In the genomic region with DNA sequence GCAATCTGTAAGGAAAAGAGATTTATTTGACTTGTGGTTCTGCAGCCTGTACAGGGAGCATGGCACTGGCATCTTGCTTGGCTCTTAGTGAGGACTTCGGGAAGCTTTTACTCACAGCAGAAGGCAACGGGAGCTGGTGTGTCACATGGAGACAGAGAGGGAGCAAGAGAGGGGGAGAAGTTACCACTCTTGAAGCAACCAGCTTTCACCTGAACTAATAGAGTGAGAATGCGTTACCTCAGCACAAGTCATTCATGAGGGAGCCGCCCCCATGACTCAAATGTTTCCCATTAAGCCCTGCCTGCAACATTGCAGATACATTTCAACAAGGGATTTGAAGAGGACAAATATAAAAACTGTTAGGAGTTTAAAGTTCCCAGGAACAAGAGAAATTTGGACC, we compare ENCODE assay signal across 17 cellular contexts.
A peak's percentile ranks its signal among the peaks of the same experiment; 100 is the strongest.
DNase-seq lines count a peak whose midpoint lies in the region; ATAC-seq and TF ChIP-seq lines count a peak whose summit lies in the region.
"Had no signal": no experiment of that assay in that cellular context is flagged by ENCODE, and none has a peak within 500 bp of the region (broad histone marks: within the 10 kb centered on the region; RNA-seq: fewer than 3 reads in every experiment).

No MANE protein-coding gene starts in this region.

- H3K4me1 Mint-ChIP-seq in WTC11, result no peaks in the 10 kb centered on the region
- H3K4me1 Mint-ChIP-seq: CD4-positive, CD25-positive, alpha-beta regulatory T cell; IgD-negative memory B cell had no signal

- no peak overlapping the region for H2BK5ac ChIP-seq in mesendoderm (ENCODE audit: low read length)

- H3K9me3 ChIP-seq in hepatocyte (ENCODE audit: low read depth), result no peaks in the 10 kb centered on the region

- H2AK5ac ChIP-seq in mesendoderm (ENCODE audit: low read length), result no peak overlapping the region

- CTCF ChIA-PET in WTC11 (lab: Charles Lee), result interaction anchor here (1.0 to 1.6 kb wide), 2 partner anchors 12 to 536 kb away, joined by 3 read pairs; no protein-coding TSS in a partner anchor

- 81% methylated on average over 4 of the region's 4 CpGs for WGBS in hepatocyte (ENCODE audit: low lambda C conversion rate, missing lambda C conversion rate)
- no CpG with 5 or more reads among the region's 4 CpGs for WGBS in mesendoderm (ENCODE audit: extremely low coverage, insufficient coverage, low lambda C conversion rate)

- H3K27me3 ChIP-seq in hepatocyte (no peaks in the 10 kb centered on the region), mesendoderm (ENCODE audit: insufficient read depth, low read length, poor library complexity) (no peaks in the 10 kb centered on the region)

- no peak overlapping the region for H3K4ac ChIP-seq in mesendoderm (ENCODE audit: low read depth, low read length)

- H3K36me3 ChIP-seq in hepatocyte (replicated peaks; ENCODE audit: insufficient read depth, low read depth) (no peaks in the 10 kb centered on the region), mesendoderm (ENCODE audit: control insufficient read depth, insufficient read depth, low read length) (no peaks in the 10 kb centered on the region)

- no peaks in the 10 kb centered on the region for H3K9me2 ChIP-seq in hepatocyte (replicated peaks; ENCODE audit: insufficient read depth)

- no peak overlapping the region for H3K9ac ChIP-seq in mesendoderm (ENCODE audit: low read length)

- no peaks in the 10 kb centered on the region for H3K4me1 ChIP-seq in hepatocyte (ENCODE audit: insufficient read depth)
- H3K4me1 ChIP-seq in mesendoderm (ENCODE audit: control insufficient read depth, low read depth, low read length), result no peaks in the 10 kb centered on the region

- peak; percentile 17 for DNase-seq in HT1080 (ENCODE audit: low read depth)
- no peak for DNase-seq in WTC11 (ENCODE audit: low spot score)
- DNase-seq in hepatocyte (ENCODE audit: low spot score), result peak; percentile 31
- DNase-seq in mesendoderm, result peak; percentile 72
- DNase-seq in stimulated activated CD4-positive, alpha-beta T cell treated with anti-CD3 and anti-CD28 coated beads, Interleukin-2, amount 100 ng/mL, for 48 hours, result no peak
- no peak for DNase-seq in DMS79 (lab: John Stamatoyannopoulos, UW)
- DNase-seq in DMS153 treated with DMSO at 0.1 percent for 48 hours (lab: John Stamatoyannopoulos, UW; ENCODE audit: unreplicated experiment), result no peak
- DNase-seq: ACHN; CD4-positive, CD25-positive, alpha-beta regulatory T cell; HCEC 1CT; MV-4-11; NCI-H1417 treated with DMSO at 0.1 percent for 48 hours; NCI-H2029 treated with DMSO at 0.1 percent for 48 hours; NCI-H524 treated with DMSO at 0.1 percent for 48 hours; OCI-M1 had no signal

- H3K4me3 Mint-ChIP-seq in WTC11, result no peak overlapping the region
- H3K4me3 Mint-ChIP-seq: CD4-positive, CD25-positive, alpha-beta regulatory T cell; IgD-negative memory B cell had no signal

- H3K18ac ChIP-seq in mesendoderm (ENCODE audit: low read length), result no peak overlapping the region

- H3K27ac ChIP-seq in hepatocyte (no peak overlapping the region), mesendoderm (ENCODE audit: low read depth, low read length) (no peak overlapping the region)

- H4K5ac ChIP-seq in mesendoderm (ENCODE audit: low read length), result no peak overlapping the region

- no peak overlapping the region for H3K4me3 ChIP-seq in hepatocyte
- no peak overlapping the region for H3K4me3 ChIP-seq in mesendoderm (ENCODE audit: low read length)

- ATAC-seq in WTC11, result peak; percentile 32; the same call in 1 of the 2 replicates
- ATAC-seq in GM19035 (IDR thresholded peaks at IDR 0.05; ENCODE audit: unreplicated experiment), result no peak

- H3K36me3 Mint-ChIP-seq in WTC11, result no peaks in the 10 kb centered on the region
- H3K36me3 Mint-ChIP-seq: CD4-positive, CD25-positive, alpha-beta regulatory T cell; IgD-negative memory B cell had no signal

- H3K4me2 ChIP-seq in hepatocyte (no peak overlapping the region), mesendoderm (ENCODE audit: low read length) (no peak overlapping the region)

- H3K9me3 Mint-ChIP-seq in WTC11, result no peaks in the 10 kb centered on the region

- H3K79me1 ChIP-seq in mesendoderm (ENCODE audit: low read length), result no peaks in the 10 kb centered on the region

- H2BK15ac ChIP-seq in mesendoderm (replicated peaks; ENCODE audit: low read depth), result no peak overlapping the region

- no peak overlapping the region for H2AFZ ChIP-seq in hepatocyte

- POLR2A ChIA-PET in WTC11 (lab: Charles Lee), result no interaction called here

- TF ChIP-seq CTCF in WTC11 (IDR thresholded peaks at IDR 0.05) (no peak), hepatocyte (IDR thresholded peaks at IDR 0.05; ENCODE audit: poor library complexity) (no peak)

- no peak overlapping the region for H3K27ac Mint-ChIP-seq in WTC11
- H3K27ac Mint-ChIP-seq: CD4-positive, CD25-positive, alpha-beta regulatory T cell; IgD-negative memory B cell had no signal

- no peak overlapping the region for H4K8ac ChIP-seq in mesendoderm (ENCODE audit: low read depth, low read length)

- no peak overlapping the region for H3K56ac ChIP-seq in mesendoderm (ENCODE audit: low read length)

- no peak overlapping the region for H3K23ac ChIP-seq in mesendoderm (ENCODE audit: low read length)

- H3K27me3 Mint-ChIP-seq in WTC11 (ENCODE audit: low read depth), result peaks cover 5% of the 10 kb centered on the region; the same call in 1 of the 2 replicates
- H3K27me3 Mint-ChIP-seq: CD4-positive, CD25-positive, alpha-beta regulatory T cell had no signal

- no peaks in the 10 kb centered on the region for H4K20me1 ChIP-seq in hepatocyte (ENCODE audit: insufficient read depth, poor library complexity, severe bottlenecking)

- no peak overlapping the region for H2BK120ac ChIP-seq in mesendoderm (ENCODE audit: low read depth, low read length)

- H3K79me2 ChIP-seq in hepatocyte, result no peaks in the 10 kb centered on the region
- no peaks in the 10 kb centered on the region for H3K79me2 ChIP-seq in mesendoderm (ENCODE audit: control insufficient read depth, insufficient read depth, low read length)

TF ChIP-seq in WTC11, 78 proteins besides CTCF, POLR2A, EP300 and RAD21 (continues in another document):
- TF ChIP-seq SP1 (CRISPR knock-in tag; conservative IDR thresholded peaks at IDR 0.05) (no peak), NR2C2 (CRISPR knock-in tag; IDR thresholded peaks at IDR 0.05) (no peak), ERG (CRISPR knock-in tag; IDR thresholded peaks at IDR 0.05) (no peak), ZNF219 (CRISPR knock-in tag; IDR thresholded peaks at IDR 0.05; ENCODE audit: borderline replicate concordance) (no peak), TEAD4 (CRISPR knock-in tag; IDR thresholded peaks at IDR 0.05) (no peak), ATF1 (CRISPR knock-in tag; IDR thresholded peaks at IDR 0.05) (no peak), MXD4 (CRISPR knock-in tag; IDR thresholded peaks at IDR 0.05; ENCODE audit: borderline replicate concordance) (no peak), GABPB1 (CRISPR knock-in tag; IDR thresholded peaks at IDR 0.05) (no peak), IRF2 (CRISPR knock-in tag; IDR thresholded peaks at IDR 0.05; ENCODE audit: borderline replicate concordance, low read depth) (no peak), STAT6 (CRISPR knock-in tag; conservative IDR thresholded peaks at IDR 0.05; ENCODE audit: low read depth) (no peak), SMAD3 (CRISPR knock-in tag; IDR thresholded peaks at IDR 0.05; ENCODE audit: borderline replicate concordance) (no peak), JAZF1 (CRISPR knock-in tag; IDR thresholded peaks at IDR 0.05) (no peak), ZNF121 (CRISPR knock-in tag; IDR thresholded peaks at IDR 0.05) (no peak), ELF4 (CRISPR knock-in tag; IDR thresholded peaks at IDR 0.05; ENCODE audit: low read depth) (no peak)
- TF ChIP-seq, protein P1, sequence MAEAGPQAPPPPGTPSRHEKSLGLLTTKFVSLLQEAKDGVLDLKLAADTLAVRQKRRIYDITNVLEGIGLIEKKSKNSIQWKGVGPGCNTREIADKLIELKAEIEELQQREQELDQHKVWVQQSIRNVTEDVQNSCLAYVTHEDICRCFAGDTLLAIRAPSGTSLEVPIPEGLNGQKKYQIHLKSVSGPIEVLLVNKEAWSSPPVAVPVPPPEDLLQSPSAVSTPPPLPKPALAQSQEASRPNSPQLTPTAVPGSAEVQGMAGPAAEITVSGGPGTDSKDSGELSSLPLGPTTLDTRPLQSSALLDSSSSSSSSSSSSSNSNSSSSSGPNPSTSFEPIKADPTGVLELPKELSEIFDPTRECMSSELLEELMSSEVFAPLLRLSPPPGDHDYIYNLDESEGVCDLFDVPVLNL (CRISPR knock-in tag; IDR thresholded peaks at IDR 0.05; ENCODE audit: borderline replicate concordance, low read depth), result no peak

Comparison
In these comparisons a context has a peak if more than half of its experiments do, and no peak if none do; other contexts are left out.
1. DNase-seq: peak in HT1080 (single experiment), hepatocyte (single experiment) and mesendoderm (single experiment); none in WTC11 (single experiment), stimulated activated CD4-positive, alpha-beta T cell treated with anti-CD3 and anti-CD28 coated beads, Interleukin-2, amount 100 ng/mL, for 48 hours (0 of 2), DMS79 (single experiment) and DMS153 treated with DMSO at 0.1 percent for 48 hours (single experiment).